ENCODE assay signal across 8 cellular contexts in genomic region chrX:76143171-76143570, GRCh38. TPM values are rescaled to one million over a fixed set of nuclear protein-coding genes. Genes with fewer than 3 reads are reported as not detected.
DNase-seq lines count a peak whose midpoint lies in the region; ATAC-seq lines count a peak whose summit lies in the region.
"Not testable (repeated sequence)": the region's sequence is repeated elsewhere in the genome, so short reads cannot be mapped to it uniquely, and the experiment has no call there.

No MANE protein-coding gene starts in this region.

- H3K9me3 Mint-ChIP-seq in CD4-positive, CD25-positive, alpha-beta regulatory T cell; T-cell; memory B cell: not testable (repeated sequence)

- not testable (repeated sequence) for H3K36me3 Mint-ChIP-seq in CD4-positive, CD25-positive, alpha-beta regulatory T cell; T-cell; memory B cell

- CTCF ChIA-PET in T-cell (lab: Charles Lee) = not testable (repeated sequence)

- H3K27me3 ChIP-seq in CD4-positive, CD25-positive, alpha-beta regulatory T cell (ENCODE audit: control insufficient read depth, insufficient read depth, low read length) = not testable (repeated sequence)

- H3K27ac Mint-ChIP-seq in CD4-positive, CD25-positive, alpha-beta regulatory T cell; T-cell; memory B cell: not testable (repeated sequence)

- H3K9me3 ChIP-seq in CD4-positive, CD25-positive, alpha-beta regulatory T cell (ENCODE audit: control insufficient read depth in 2 of 2, low read length in 2 of 2) = not testable (repeated sequence)

- H3K4me1 Mint-ChIP-seq in CD4-positive, CD25-positive, alpha-beta regulatory T cell = peaks cover 0 to 17% (median 7%) of the 10 kb centered on the region in 4 donors
- peaks cover 15 to 17% (median 17%) of the 10 kb centered on the region in 3 donors for H3K4me1 Mint-ChIP-seq in T-cell
- H3K4me1 Mint-ChIP-seq in memory B cell = not testable (repeated sequence)

- DNase-seq in CD4-positive, CD25-positive, alpha-beta regulatory T cell; T-cell; memory B cell (ENCODE audit: low spot score in 2 of 2): not testable (repeated sequence)

- not testable (repeated sequence) for H3K27me3 Mint-ChIP-seq in CD4-positive, CD25-positive, alpha-beta regulatory T cell; T-cell; memory B cell

- not testable (repeated sequence) for H3K36me3 ChIP-seq in CD4-positive, CD25-positive, alpha-beta regulatory T cell (ENCODE audit: control insufficient read depth, insufficient read depth, low read length)

- ATAC-seq in CD4-positive, CD25-positive, alpha-beta regulatory T cell (ENCODE audit: low read depth in 2 of 2) = peak; percentile 41 to 54
- ATAC-seq in GM18868 (IDR thresholded peaks at IDR 0.05; ENCODE audit: unreplicated experiment) = peak; percentile 69
- ATAC-seq in GM19455 (IDR thresholded peaks at IDR 0.05; ENCODE audit: unreplicated experiment) = peak; percentile 72
- peak; percentile 60 for ATAC-seq in GM21737 (IDR thresholded peaks at IDR 0.05; ENCODE audit: unreplicated experiment)
- ATAC-seq in HG02943 (IDR thresholded peaks at IDR 0.05; ENCODE audit: low read depth, unreplicated experiment) = peak; percentile 74
- peak; percentile 69 for ATAC-seq in HG03196 (IDR thresholded peaks at IDR 0.05; ENCODE audit: unreplicated experiment)
- ATAC-seq in T-cell (replicated peaks in 1 of 4) = peak in 3 of 4 experiments; percentile 15 to 32 (median 28)
- ATAC-seq in memory B cell (ENCODE audit: low read depth) = peak; percentile 66

- not testable (repeated sequence) for H3K4me3 Mint-ChIP-seq in CD4-positive, CD25-positive, alpha-beta regulatory T cell; T-cell; memory B cell

- POLR2A ChIA-PET in T-cell (lab: Charles Lee) = not testable (repeated sequence)

- not testable (repeated sequence) for H3K27ac ChIP-seq in CD4-positive, CD25-positive, alpha-beta regulatory T cell (ENCODE audit: insufficient read depth, low read length, poor library complexity, severe bottlenecking)

- peaks cover 11% of the 10 kb centered on the region for H3K4me1 ChIP-seq in CD4-positive, CD25-positive, alpha-beta regulatory T cell (ENCODE audit: control insufficient read depth, insufficient read depth, low read length, poor library complexity, severe bottlenecking)

- H3K4me3 ChIP-seq in CD4-positive, CD25-positive, alpha-beta regulatory T cell (ENCODE audit: low read depth, low read length) = not testable (repeated sequence)

RNA-seq across cellular contexts. Expression of gene PBDC1, which starts 29.7 kb away (rescaled TPM):
- total RNA-seq in CD4-positive, CD25-positive, alpha-beta regulatory T cell = 17.9 TPM
- polyA plus RNA-seq in CD4-positive, CD25-positive, alpha-beta regulatory T cell = 10 to 100 TPM; 27.4 to 48.1 (median 38.8) TPM
- total RNA-seq in T-cell = 10 to 100 TPM; 16.6 to 29.2 (median 24.2) TPM
